8 cellular contexts compared by ENCODE assay signal in genomic region chr20:10171864-10172751, GRCh38. TPM values are rescaled to one million over a fixed set of nuclear protein-coding genes. Genes with fewer than 3 reads are reported as not detected.
DNase-seq lines count a peak whose midpoint lies in the region; ATAC-seq lines count a peak whose summit lies in the region.

No MANE protein-coding gene starts in this region.

- H3K9ac ChIP-seq in stomach smooth muscle (ENCODE audit: low read length in 2 of 2) = peak overlapping the region in 1 of 2 donors; percentile 58

- DNase-seq in DMS153 (lab: John Stamatoyannopoulos, UW) (peak; percentile 52), NCI-H1436 treated with DMSO at 0.1 percent for 48 hours (lab: John Stamatoyannopoulos, UW) (peak; percentile 38), OCI-M1 (lab: John Stamatoyannopoulos, UW) (no peak)
- DNase-seq in activated CD4-positive, alpha-beta T cell treated with anti-CD3 and anti-CD28 coated beads, Interleukin-2, amount 50 U/mL, for 48 hours = peak; percentile 34 to 48

- H3K36me3 ChIP-seq in muscle layer of duodenum (ENCODE audit: control insufficient read depth in 1 of 2, insufficient read depth in 2 of 2, low read length in 2 of 2) (no peaks in the 10 kb centered on the region), stomach smooth muscle (ENCODE audit: control insufficient read depth in 2 of 2, insufficient read depth in 2 of 2, low read length in 2 of 2) (no peaks in the 10 kb centered on the region)

- H3K27me3 ChIP-seq in muscle layer of duodenum (ENCODE audit: low read depth, low read length) (no peaks in the 10 kb centered on the region), stomach smooth muscle (ENCODE audit: control insufficient read depth in 1 of 2, insufficient read depth in 2 of 2, low read length in 2 of 2) (peaks cover 0 to 2% of the 10 kb centered on the region in 2 donors)

- no peaks in the 10 kb centered on the region for H3K4me1 ChIP-seq in muscle layer of duodenum (ENCODE audit: control insufficient read depth in 1 of 2, insufficient read depth in 2 of 2, low read length in 2 of 2)
- peaks cover 3% of the 10 kb centered on the region for H3K4me1 ChIP-seq in stomach smooth muscle (ENCODE audit: control insufficient read depth, insufficient read depth, low read length)

- H3K4me3 ChIP-seq in muscle layer of duodenum (ENCODE audit: low read depth in 1 of 2, low read length in 2 of 2) (peak overlapping the region; percentile 46 to 48), stomach smooth muscle (ENCODE audit: low read length in 2 of 2) (peak overlapping the region; percentile 64 to 70)

- H3K9me3 ChIP-seq in muscle layer of duodenum (ENCODE audit: control insufficient read depth in 1 of 2, low read length in 2 of 2) (peaks cover 0 to 4% of the 10 kb centered on the region in 2 donors), stomach smooth muscle (ENCODE audit: control insufficient read depth in 2 of 2, low read length in 2 of 2) (no peaks in the 10 kb centered on the region)

- H3K27ac ChIP-seq in muscle layer of duodenum (ENCODE audit: low read length) (no peak overlapping the region), stomach smooth muscle (ENCODE audit: low read length) (peak overlapping the region; percentile 18)

- ATAC-seq in esophagus mucosa = peak; percentile 73
- ATAC-seq in HG03135 (IDR thresholded peaks at IDR 0.05; ENCODE audit: unreplicated experiment) = no peak

RNA-seq across cellular contexts. Expression of gene SNAP25, which starts 46.5 kb away (rescaled TPM):
- total RNA-seq in esophagus mucosa = 0.08 TPM
